ENCODE assay signal across 16 cellular contexts in genomic region chr12:1760566-1761382, GRCh38. TPM values are rescaled to one million over a fixed set of nuclear protein-coding genes. Genes with fewer than 3 reads are reported as not detected.
DNase-seq lines count a peak whose midpoint lies in the region; ATAC-seq, FAIRE-seq and TF ChIP-seq lines count a peak whose summit lies in the region.
"Had no signal": no experiment of that assay in that cellular context is flagged by ENCODE, and none has a peak within 500 bp of the region (broad histone marks: within the 10 kb centered on the region; RNA-seq: fewer than 3 reads in every experiment).

No MANE protein-coding gene starts in this region.

- no peaks in the 10 kb centered on the region for H3K9me3 ChIP-seq in small intestine (ENCODE audit: control insufficient read depth, low read depth)
- H3K9me3 ChIP-seq: transverse colon had no signal

- no peak for TF ChIP-seq CTCF in activated CD8-positive, alpha-beta T cell treated with anti-CD3 and anti-CD28 coated beads for 36 hours (IDR thresholded peaks at IDR 0.05)
- no peak for TF ChIP-seq CTCF in foreskin keratinocyte (conservative IDR thresholded peaks at IDR 0.05)

- H3K27ac ChIP-seq in foreskin keratinocyte (peak overlapping the region; percentile 3), small intestine (ENCODE audit: low read depth in 1 of 2, low read length in 1 of 2) (no peak overlapping the region)
- H3K27ac ChIP-seq: transverse colon had no signal

- no peak for DNase-seq in activated CD8-positive, alpha-beta T cell treated with anti-CD3 and anti-CD28 coated beads for 36 hours
- DNase-seq in activated CD8-positive, alpha-beta T cell treated with anti-CD3 and anti-CD28 coated beads, Interleukin-2, amount 10 ng/mL, durations not matched to agents 7 days and 5 days, result no peak
- peak; percentile 85 to 94 for DNase-seq in SW 1271 (lab: John Stamatoyannopoulos, UW)
- DNase-seq in foreskin keratinocyte, result peak in 1 of 2 donors; percentile 19
- DNase-seq in small intestine, result peak; percentile 49
- DNase-seq in NCI-H2081 (lab: John Stamatoyannopoulos, UW), result no peak
- no peak for DNase-seq in nucleus accumbens (lab: John Stamatoyannopoulos, UW)
- DNase-seq: 8988T; activated naive CD4-positive, alpha-beta T cell treated with Interleukin-2 at 50 U/mL for 16 hours; naive B cell; NCI-H526 treated with DMSO at 0.1 percent for 48 hours; stimulated activated CD4-positive, alpha-beta T cell treated with anti-CD3 and anti-CD28 coated beads, Interleukin-1b, Interleukin-23, amount 100 ng/mL, for 48 hours; transverse colon had no signal

- no peak for ATAC-seq in activated CD8-positive, alpha-beta T cell treated with anti-CD3 and anti-CD28 coated beads for 36 hours
- ATAC-seq in activated CD8-positive, alpha-beta T cell treated with anti-CD3 and anti-CD28 coated beads, Interleukin-2, amount 10 ng/mL, durations not matched to agents 7 days and 5 days, result no peak
- ATAC-seq in foreskin keratinocyte, result peak; percentile 41
- ATAC-seq in GM18498 (IDR thresholded peaks at IDR 0.05; ENCODE audit: unreplicated experiment), result no peak

- H3K4me3 Mint-ChIP-seq in activated CD8-positive, alpha-beta T cell treated with anti-CD3 and anti-CD28 coated beads for 36 hours, result no peak overlapping the region
- no peak overlapping the region for H3K4me3 Mint-ChIP-seq in activated CD8-positive, alpha-beta T cell treated with anti-CD3 and anti-CD28 coated beads, Interleukin-2, amount 10 ng/mL, durations not matched to agents 7 days and 5 days
- H3K4me3 Mint-ChIP-seq: naive B cell had no signal

- intact Hi-C loops in activated CD8-positive, alpha-beta T cell treated with anti-CD3 and anti-CD28 coated beads for 36 hours (cut with micrococcal nuclease), result no loop called here

- 80 to 92% (median 91%) methylated on average over 2 of the region's 2 CpGs for WGBS in small intestine, 3 donors

- H3K27ac Mint-ChIP-seq in activated CD8-positive, alpha-beta T cell treated with anti-CD3 and anti-CD28 coated beads for 36 hours, result peak overlapping the region; percentile 69
- H3K27ac Mint-ChIP-seq in activated CD8-positive, alpha-beta T cell treated with anti-CD3 and anti-CD28 coated beads, Interleukin-2, amount 10 ng/mL, durations not matched to agents 7 days and 5 days, result no peak overlapping the region

- POLR2A ChIA-PET in activated CD8-positive, alpha-beta T cell treated with anti-CD3 and anti-CD28 coated beads for 36 hours (lab: Charles Lee), result no interaction called here
- POLR2A ChIA-PET in activated CD8-positive, alpha-beta T cell treated with anti-CD3 and anti-CD28 coated beads, Interleukin-2, amount 10 ng/mL, durations not matched to agents 7 days and 5 days (lab: Charles Lee), result interaction anchor here (1.5 kb wide), 1 partner anchor 70 kb away, joined by 5 read pairs; the partner anchor contains the start of gene ADIPOR2

- H3K9me3 Mint-ChIP-seq in activated CD8-positive, alpha-beta T cell treated with anti-CD3 and anti-CD28 coated beads for 36 hours, result peaks cover 2% of the 10 kb centered on the region
- no peaks in the 10 kb centered on the region for H3K9me3 Mint-ChIP-seq in activated CD8-positive, alpha-beta T cell treated with anti-CD3 and anti-CD28 coated beads, Interleukin-2, amount 10 ng/mL, durations not matched to agents 7 days and 5 days (ENCODE audit: insufficient read depth)

- H3K27me3 ChIP-seq in foreskin keratinocyte (no peaks in the 10 kb centered on the region), small intestine (ENCODE audit: control insufficient read depth in 2 of 2, insufficient read depth in 2 of 2, low read length in 2 of 2) (no peaks in the 10 kb centered on the region)
- H3K27me3 ChIP-seq: transverse colon had no signal

- peaks cover 37% of the 10 kb centered on the region for H3K36me3 Mint-ChIP-seq in activated CD8-positive, alpha-beta T cell treated with anti-CD3 and anti-CD28 coated beads for 36 hours (ENCODE audit: low read depth)
- peaks cover 38% of the 10 kb centered on the region for H3K36me3 Mint-ChIP-seq in activated CD8-positive, alpha-beta T cell treated with anti-CD3 and anti-CD28 coated beads, Interleukin-2, amount 10 ng/mL, durations not matched to agents 7 days and 5 days (ENCODE audit: low read depth)

- no peak for FAIRE-seq in small intestine (lab: Jason Lieb, UNC)
- FAIRE-seq: TTC549 had no signal

- H3K4me1 ChIP-seq in foreskin keratinocyte (peaks cover 6% of the 10 kb centered on the region), small intestine (ENCODE audit: control insufficient read depth in 2 of 2, insufficient read depth in 1 of 2, low read depth in 1 of 2, low read length in 1 of 2) (no peaks in the 10 kb centered on the region)

- peaks cover 16% of the 10 kb centered on the region for H3K4me1 Mint-ChIP-seq in activated CD8-positive, alpha-beta T cell treated with anti-CD3 and anti-CD28 coated beads for 36 hours (ENCODE audit: low read depth)
- peaks cover 6% of the 10 kb centered on the region for H3K4me1 Mint-ChIP-seq in activated CD8-positive, alpha-beta T cell treated with anti-CD3 and anti-CD28 coated beads, Interleukin-2, amount 10 ng/mL, durations not matched to agents 7 days and 5 days (ENCODE audit: low read depth)
- H3K4me1 Mint-ChIP-seq: naive B cell had no signal

- no peaks in the 10 kb centered on the region for H3K27me3 Mint-ChIP-seq in activated CD8-positive, alpha-beta T cell treated with anti-CD3 and anti-CD28 coated beads for 36 hours
- no peaks in the 10 kb centered on the region for H3K27me3 Mint-ChIP-seq in activated CD8-positive, alpha-beta T cell treated with anti-CD3 and anti-CD28 coated beads, Interleukin-2, amount 10 ng/mL, durations not matched to agents 7 days and 5 days (ENCODE audit: low read depth)
- H3K27me3 Mint-ChIP-seq: naive B cell had no signal

- H3K4me3 ChIP-seq in small intestine (ENCODE audit: low read depth in 1 of 2, low read length in 2 of 2), result no peak overlapping the region
- H3K4me3 ChIP-seq: transverse colon had no signal

- CTCF ChIA-PET in activated CD8-positive, alpha-beta T cell treated with anti-CD3 and anti-CD28 coated beads for 36 hours (lab: Charles Lee), result interaction anchor here (0.9 to 1.4 kb wide), 4 partner anchors 10 to 109 kb away, joined by 3 to 5 read pairs (median 4); no protein-coding TSS in a partner anchor
- CTCF ChIA-PET in activated CD8-positive, alpha-beta T cell treated with anti-CD3 and anti-CD28 coated beads, Interleukin-2, amount 10 ng/mL, durations not matched to agents 7 days and 5 days (lab: Charles Lee), result interaction anchor here (1.3 to 1.4 kb wide), 2 partner anchors 8 to 179 kb away, joined by 4 read pairs; no protein-coding TSS in a partner anchor

- H3K36me3 ChIP-seq in small intestine (ENCODE audit: control insufficient read depth in 2 of 2, insufficient read depth in 2 of 2, low read length in 2 of 2), result peaks cover 0 to 11% of the 10 kb centered on the region in 2 donors

RNA-seq across cellular contexts. Expression of gene LRTM2, which starts 59.6 kb away (rescaled TPM):
- not detected for total RNA-seq in activated CD8-positive, alpha-beta T cell treated with anti-CD3 and anti-CD28 coated beads for 36 hours
- total RNA-seq in activated CD8-positive, alpha-beta T cell treated with anti-CD3 and anti-CD28 coated beads, Interleukin-2, amount 10 ng/mL, durations not matched to agents 7 days and 5 days, result not detected
- not detected in 2 replicates for total RNA-seq in foreskin keratinocyte
- polyA plus RNA-seq in foreskin keratinocyte (not detected in 2 replicates), small intestine (under 1 TPM in 1 of 3 donors, not detected in 2; 0.03 TPM)
- total RNA-seq: transverse colon had no signal
- polyA plus RNA-seq: esophagus had no signal

Comparison
In these comparisons a context has a peak if more than half of its experiments do, and no peak if none do; other contexts are left out.
1. DNase-seq: peak in SW 1271 (2 of 2) and small intestine (single experiment); none in activated CD8-positive, alpha-beta T cell treated with anti-CD3 and anti-CD28 coated beads for 36 hours (single experiment), activated CD8-positive, alpha-beta T cell treated with anti-CD3 and anti-CD28 coated beads, Interleukin-2, amount 10 ng/mL, durations not matched to agents 7 days and 5 days (single experiment), NCI-H2081 (0 of 2) and nucleus accumbens (0 of 56).